8 cellular contexts compared by ENCODE assay signal in the genomic region with DNA sequence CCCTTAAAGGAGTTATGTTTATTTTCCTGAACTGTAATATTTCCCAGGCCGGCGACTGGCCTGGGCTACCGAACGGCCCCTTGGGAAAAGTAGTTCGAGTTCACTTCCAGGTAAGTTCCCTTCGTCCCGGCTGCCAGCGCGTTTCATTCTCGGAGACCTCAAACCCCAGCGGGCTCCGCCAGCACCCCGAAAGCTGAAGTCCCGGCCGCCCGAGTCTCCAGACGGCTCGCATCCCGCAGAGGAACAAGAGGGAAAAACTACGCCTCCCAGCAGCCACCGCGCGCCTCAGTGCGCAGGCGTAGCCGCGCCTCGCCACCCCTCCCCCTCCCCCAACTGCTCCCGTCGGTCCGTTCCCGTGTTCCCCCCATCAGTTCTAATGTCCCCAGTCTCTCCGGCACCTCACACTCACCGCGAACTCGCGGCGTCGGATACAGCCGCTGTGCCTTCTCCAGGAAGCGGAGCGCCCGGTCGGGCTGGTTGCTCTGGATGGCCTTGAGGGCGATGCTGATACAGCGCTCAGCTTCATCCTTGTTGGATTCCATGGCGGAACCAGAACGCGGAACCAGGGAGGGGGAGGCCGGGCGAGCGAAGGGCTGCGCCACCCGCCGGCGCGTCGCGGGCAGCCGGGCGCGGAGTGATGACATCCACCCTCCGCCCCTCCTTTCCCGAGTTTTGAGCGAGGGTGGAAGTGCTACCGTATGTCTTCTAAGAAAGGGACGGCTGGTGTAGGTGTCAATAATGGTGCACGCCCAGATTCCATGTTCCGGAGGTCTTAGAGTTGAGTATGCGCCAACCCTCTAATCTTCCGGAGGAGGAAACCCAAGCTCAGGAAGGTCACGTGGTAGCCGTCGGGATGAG. TPM values are rescaled to one million over a fixed set of nuclear protein-coding genes. Genes with fewer than 3 reads are reported as not detected.
DNase-seq lines count a peak whose midpoint lies in the region; ATAC-seq and TF ChIP-seq lines count a peak whose summit lies in the region.

A gene (minus strand): TSS at position 564 of the 858 bp plus-strand sequence. CDS start 22 bp downstream, at position 542.

- H3K4me1 ChIP-seq in breast epithelium: peaks cover 13 to 17% of the 10 kb centered on the region in 2 donors
- peaks cover 13% of the 10 kb centered on the region for H3K4me1 ChIP-seq in skeletal muscle satellite cell (ENCODE audit: control insufficient read depth, insufficient read depth, low read length)

- H3K4me3 ChIP-seq in AG04449 (ENCODE audit: low read depth, low read length) (peak within 1 kb of the TSS; percentile 100), WERI-Rb-1 (ENCODE audit: low read depth, low read length) (peak within 1 kb of the TSS; percentile 87), breast epithelium (peak within 1 kb of the TSS; percentile 78 to 81 (median 81)), iPS-18c (ENCODE audit: insufficient read depth, low read depth, low read length) (peak within 1 kb of the TSS; percentile 82), skeletal muscle satellite cell (ENCODE audit: low read length) (peak within 1 kb of the TSS; percentile 98)

- DNase-seq in AG04449 (ENCODE audit: low read depth, low spot score) (peak; percentile 56), NCI-H2227 (lab: John Stamatoyannopoulos, UW; ENCODE audit: unreplicated experiment) (peak; percentile 95), WERI-Rb-1 (peak; percentile 94), breast epithelium (ENCODE audit: low spot score in 2 of 2) (peak; percentile 87 to 89)

- H3K9me3 ChIP-seq in WERI-Rb-1 (ENCODE audit: severe bottlenecking) (no peaks in the 10 kb centered on the region), breast epithelium (no peaks in the 10 kb centered on the region), iPS-18c (ENCODE audit: control insufficient read depth, insufficient read depth, low read length) (no peaks in the 10 kb centered on the region), skeletal muscle satellite cell (replicated peaks; ENCODE audit: low read length) (no peaks in the 10 kb centered on the region)

- POLR2A ChIA-PET in AG04449 (lab: Yijun Ruan, JAX): interaction anchor here (0.7 to 2.7 kb wide), 3 partner anchors 10 to 916 kb away, joined by 3 to 11 read pairs (median 4); a partner anchor contains a TSS

- CTCF ChIA-PET in AG04449 (lab: Yijun Ruan, JAX): interaction anchor here (1.1 to 4.6 kb wide), 4 partner anchors 10 to 521 kb away, joined by 3 to 35 read pairs (median 8); no protein-coding TSS in a partner anchor

- TF ChIP-seq CTCF in AG04449 (IDR thresholded peaks at IDR 0.05; ENCODE audit: insufficient read depth, low read length, missing control alignments) (no peak), WERI-Rb-1 (IDR thresholded peaks at IDR 0.05; ENCODE audit: low read depth, low read length) (no peak), breast epithelium (IDR thresholded peaks at IDR 0.05) (peak in 1 of 3 donors; percentile 24)

- intact Hi-C loops in breast epithelium (cut with DNase I; ENCODE audit: low total_unique reads): no loop called here

- H3K27me3 ChIP-seq in WERI-Rb-1 (ENCODE audit: insufficient read depth, low read depth, severe bottlenecking) (no peaks in the 10 kb centered on the region), breast epithelium (no peaks in the 10 kb centered on the region), skeletal muscle satellite cell (ENCODE audit: control insufficient read depth, insufficient read depth, low read length) (no peaks in the 10 kb centered on the region)

- peak within 1 kb of the TSS; percentile 99 for H3K9ac ChIP-seq in skeletal muscle satellite cell (ENCODE audit: low read depth, low read length)

- H3K27ac ChIP-seq in WERI-Rb-1 (peak within 1 kb of the TSS; percentile 99), breast epithelium (peak within 1 kb of the TSS; percentile 97 to 99)

- peak within 1 kb of the TSS; percentile 83 for H3K4me2 ChIP-seq in skeletal muscle satellite cell (ENCODE audit: low read length)

- peaks cover 5% of the 10 kb centered on the region for H3K36me3 ChIP-seq in WERI-Rb-1
- H3K36me3 ChIP-seq in breast epithelium: no peaks in the 10 kb centered on the region
- peaks cover 11% of the 10 kb centered on the region for H3K36me3 ChIP-seq in skeletal muscle satellite cell (ENCODE audit: insufficient read depth, low read length)

- peak; percentile 74 for TF ChIP-seq POLR2A in breast epithelium (IDR thresholded peaks at IDR 0.05)

- peak; percentile 73 for ATAC-seq in GM18907 (IDR thresholded peaks at IDR 0.05; ENCODE audit: unreplicated experiment)
- peak; percentile 62 for ATAC-seq in HG03139 (IDR thresholded peaks at IDR 0.05; ENCODE audit: unreplicated experiment)

RNA-seq across cellular contexts. Expression of the gene that starts here (rescaled TPM):
- 10 to 100 TPM; 38.4 to 48.1 (median 38.7) TPM for total RNA-seq in breast epithelium
- 24.1 and 25.6 TPM in 2 replicates for total RNA-seq in skeletal muscle satellite cell (2012; rRNA removed)

Comparison
In these comparisons a context has a peak if more than half of its experiments do, and no peak if none do; other contexts are left out.
1. Peak in every context shown above with its lines: DNase-seq, ATAC-seq, H3K4me3 ChIP-seq and H3K27ac ChIP-seq.